ENCODE assay signal across 11 cellular contexts in the genomic region with DNA sequence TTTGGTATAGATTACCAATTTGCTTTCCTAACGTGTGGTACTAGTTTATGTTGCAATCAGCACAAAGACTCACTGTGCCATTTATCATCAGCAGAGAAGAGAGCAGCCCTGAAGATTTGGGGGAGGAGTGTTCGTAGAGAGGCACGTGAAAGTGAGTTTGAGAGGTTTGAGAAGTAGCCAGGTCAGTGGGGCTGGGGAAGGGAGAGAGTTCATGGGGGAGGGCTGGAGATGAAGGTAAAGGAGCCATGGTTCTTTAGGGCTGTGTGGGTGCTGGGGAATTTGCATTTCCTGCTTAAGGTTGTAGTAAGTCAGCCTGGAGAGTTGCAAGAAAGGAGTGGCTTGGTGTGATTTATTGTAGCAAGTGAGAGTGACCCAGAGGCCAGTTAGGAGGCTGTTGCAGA.
DNase-seq lines count a peak whose midpoint lies in the region; ATAC-seq and TF ChIP-seq lines count a peak whose summit lies in the region.
"Had no signal": no experiment of that assay in that cellular context is flagged by ENCODE, and none has a peak within 500 bp of the region (broad histone marks: within the 10 kb centered on the region; RNA-seq: fewer than 3 reads in every experiment).

No MANE protein-coding gene starts in this region.

- ATAC-seq in GM18519 (IDR thresholded peaks at IDR 0.05; ENCODE audit: low FRiP score, unreplicated experiment) (peak; percentile 53), HG03439 (IDR thresholded peaks at IDR 0.05; ENCODE audit: unreplicated experiment) (peak; percentile 46), T-cell (replicated peaks in 1 of 4) (no peak), HG03521 (IDR thresholded peaks at IDR 0.05; ENCODE audit: unreplicated experiment) (no peak)

- H3K27ac Mint-ChIP-seq in nephron progenitor cell (peak overlapping the region; percentile 64), T-cell (no peak overlapping the region)
- H3K27ac Mint-ChIP-seq: activated CD4-positive, alpha-beta memory T cell treated with anti-CD3 and anti-CD28 coated beads for 36 hours had no signal

- intact Hi-C loops in dorsolateral prefrontal cortex (cut with DNase I), result no loop called here

- H3K4me1 Mint-ChIP-seq in nephron progenitor cell (peaks cover 56% of the 10 kb centered on the region), T-cell (peaks cover 13 to 27% (median 18%) of the 10 kb centered on the region in 3 donors)

- CTCF ChIA-PET in T-cell (lab: Charles Lee), result no interaction called here

- POLR2A ChIA-PET in T-cell (lab: Charles Lee), result no interaction called here

- H3K4me3 Mint-ChIP-seq in nephron progenitor cell (peak overlapping the region; percentile 41), T-cell (no peak overlapping the region)
- H3K4me3 Mint-ChIP-seq: activated CD4-positive, alpha-beta memory T cell treated with anti-CD3 and anti-CD28 coated beads for 36 hours had no signal

- H3K36me3 Mint-ChIP-seq in nephron progenitor cell (ENCODE audit: low read depth) (no peaks in the 10 kb centered on the region), T-cell (no peaks in the 10 kb centered on the region)
- H3K36me3 Mint-ChIP-seq: activated CD4-positive, alpha-beta memory T cell treated with anti-CD3 and anti-CD28 coated beads for 36 hours had no signal

- no peaks in the 10 kb centered on the region for H3K9me3 Mint-ChIP-seq in nephron progenitor cell
- H3K9me3 Mint-ChIP-seq in T-cell, result no peaks in the 10 kb centered on the region
- H3K9me3 Mint-ChIP-seq: activated CD4-positive, alpha-beta memory T cell treated with anti-CD3 and anti-CD28 coated beads for 36 hours had no signal

- H3K27me3 Mint-ChIP-seq in nephron progenitor cell (ENCODE audit: low read depth, poor library complexity), result peaks cover 7% of the 10 kb centered on the region
- H3K27me3 Mint-ChIP-seq in T-cell, result peaks cover 0 to 14% of the 10 kb centered on the region in 2 donors

- H3K4me3 ChIP-seq in dorsolateral prefrontal cortex, result no peak overlapping the region

- no peaks in the 10 kb centered on the region for H3K27me3 ChIP-seq in dorsolateral prefrontal cortex

- no peak for DNase-seq in dorsolateral prefrontal cortex
- peak; percentile 31 for DNase-seq in nephron progenitor cell
- DNase-seq in T-cell, result no peak
- DNase-seq in cerebellar cortex (ENCODE audit: low spot score), result no peak
- no peak for DNase-seq in NCI-H187 treated with DMSO at 0.1 percent for 48 hours (lab: John Stamatoyannopoulos, UW)
- DNase-seq: activated CD4-positive, alpha-beta memory T cell treated with anti-CD3 and anti-CD28 coated beads for 36 hours; DND-41; stimulated activated CD4-positive, alpha-beta T cell treated with anti-CD3 and anti-CD28 coated beads, Interleukin-15, amount 100 ng/mL, for 24 hours had no signal

- H3K27ac ChIP-seq in dorsolateral prefrontal cortex, result peak overlapping the region in 49 of 59 donors; percentile 1 to 86 (median 64)

- TF ChIP-seq CTCF in dorsolateral prefrontal cortex (IDR thresholded peaks at IDR 0.05 in 54 of 56, conservative IDR thresholded peaks at IDR 0.05 in 2 of 56; ENCODE audit: low read depth in 1 of 56, partially characterized antibody in 56 of 56) (no peak), nephron progenitor cell (IDR thresholded peaks at IDR 0.05) (no peak)

Comparison
In these comparisons a context has a peak if more than half of its experiments do, and no peak if none do; other contexts are left out.
1. ATAC-seq: peak in GM18519 (single experiment) and HG03439 (single experiment); none in T-cell (0 of 4) and HG03521 (single experiment).